22 cellular contexts compared by ENCODE assay signal in genomic region chr11:98549571-98549970, GRCh38.
"Had no signal": no experiment of that assay in that cellular context is flagged by ENCODE, and none has a peak within 500 bp of the region (broad histone marks: within the 10 kb centered on the region; RNA-seq: fewer than 3 reads in every experiment).

No MANE protein-coding gene starts in this region.

- ATAC-seq: effector memory CD8-positive, alpha-beta T cell; esophagus mucosa; gastrocnemius medialis; heart right ventricle; left cardiac atrium; left lung; left ventricle myocardium superior; lower lobe of right lung; mucosa of descending colon; naive thymus-derived CD8-positive, alpha-beta T cell had no signal

- DNase-seq: cortex of kidney; effector CD8-positive, alpha-beta T cell; effector memory CD8-positive, alpha-beta T cell; endodermal cell; erythroblast; esophagus squamous epithelium; foreskin fibroblast; foreskin melanocyte; gastrocnemius medialis; glutamatergic neuron; head of caudate nucleus; heart right ventricle; hippocampal formation; left cardiac atrium; left lung; left ventricle myocardium superior; lower lobe of right lung; mesenchymal stem cell; mucosa of descending colon; naive B cell; naive thymus-derived CD8-positive, alpha-beta T cell had no signal
